In genomic region chr11:45659031-45659817, GRCh38 we compare ENCODE assay signal across 1 cellular context.
TF ChIP-seq lines count a peak whose summit lies in the region.

No MANE protein-coding gene starts in this region.

TF ChIP-seq in liver, 16 proteins besides CTCF, POLR2A, EP300 and RAD21 (continued from another document):
- TF ChIP-seq REST (IDR thresholded peaks at IDR 0.05) (no peak), JUND (IDR thresholded peaks at IDR 0.05) (no peak), GABPA (IDR thresholded peaks at IDR 0.05 in 1 of 2, conservative IDR thresholded peaks at IDR 0.05 in 1 of 2) (no peak), MAX (IDR thresholded peaks at IDR 0.05) (no peak), FOXA2 (IDR thresholded peaks at IDR 0.05) (no peak), HNF4A (conservative IDR thresholded peaks at IDR 0.05) (no peak), TAF1 (conservative IDR thresholded peaks at IDR 0.05) (no peak), FOXA1 (IDR thresholded peaks at IDR 0.05) (no peak), ATF3 (IDR thresholded peaks at IDR 0.05) (no peak), EGR1 (IDR thresholded peaks at IDR 0.05; ENCODE audit: low read depth in 2 of 2) (no peak), SP1 (IDR thresholded peaks at IDR 0.05) (no peak)
